10 cellular contexts compared by ENCODE assay signal in genomic region chr17:47717261-47717697, GRCh38. TPM values are rescaled to one million over a fixed set of nuclear protein-coding genes. Genes with fewer than 3 reads are reported as not detected.
A peak's percentile ranks its signal among the peaks of the same experiment; 100 is the strongest.
DNase-seq lines count a peak whose midpoint lies in the region; ATAC-seq, FAIRE-seq and TF ChIP-seq lines count a peak whose summit lies in the region.
"Had no signal": no experiment of that assay in that cellular context is flagged by ENCODE, and none has a peak within 500 bp of the region (broad histone marks: within the 10 kb centered on the region; RNA-seq: fewer than 3 reads in every experiment).

No MANE protein-coding gene starts in this region.

- FAIRE-seq in kidney (lab: Jason Lieb, UNC) = no peak

- CTCF ChIA-PET in MCF 10A (lab: Yijun Ruan, JAX) = no interaction called here

- no peak for DNase-seq in AG10803 (ENCODE audit: low read depth)
- peak; percentile 67 to 72 for DNase-seq in activated T-cell treated with anti-CD3 and anti-CD28 coated beads, Interleukin-2, amount 50 U/mL, for 48 hours
- no peak for DNase-seq in kidney
- DNase-seq in islet precursor cell = no peak
- no peak for DNase-seq in MCF 10A (ENCODE audit: unreplicated experiment)
- DNase-seq in NCI-H1694 (lab: John Stamatoyannopoulos, UW) = no peak
- DNase-seq: psoas muscle, trophoblast cell had no signal

- H3K27ac ChIP-seq in kidney (ENCODE audit: low read depth in 2 of 2, low read length in 2 of 2) = no peak overlapping the region
- H3K27ac ChIP-seq: psoas muscle had no signal

- no peak overlapping the region for H3K9ac ChIP-seq in kidney (ENCODE audit: low read length in 2 of 2)

- H3K9me3 Mint-ChIP-seq in MCF 10A (ENCODE audit: unreplicated experiment) = no peaks in the 10 kb centered on the region

- no peaks in the 10 kb centered on the region for H3K36me3 ChIP-seq in kidney (ENCODE audit: control insufficient read depth in 1 of 2, insufficient read depth in 2 of 2, low read length in 2 of 2)

- no peak overlapping the region for H3K4me3 Mint-ChIP-seq in MCF 10A (ENCODE audit: unreplicated experiment)

- peak; percentile 37 for ATAC-seq in GM21447 (IDR thresholded peaks at IDR 0.05; ENCODE audit: unreplicated experiment)
- no peak for ATAC-seq in HG02970 (IDR thresholded peaks at IDR 0.05; ENCODE audit: low FRiP score, unreplicated experiment)

- POLR2A ChIA-PET in MCF 10A (lab: Yijun Ruan, JAX) = no interaction called here

- no peak overlapping the region for H3K4me3 ChIP-seq in AG10803 (ENCODE audit: low read length)
- no peak overlapping the region for H3K4me3 ChIP-seq in kidney (ENCODE audit: low read length in 2 of 2)
- H3K4me3 ChIP-seq: psoas muscle had no signal

- H3K27me3 Mint-ChIP-seq in MCF 10A (ENCODE audit: insufficient read depth, unreplicated experiment) = peaks cover 98% of the 10 kb centered on the region

- peak; percentile 41 for TF ChIP-seq CTCF in AG10803 (conservative IDR thresholded peaks at IDR 0.05; ENCODE audit: low read length)
- peak; percentile 1 for TF ChIP-seq CTCF in kidney (IDR thresholded peaks at IDR 0.05; ENCODE audit: borderline replicate concordance, extremely low read depth, insufficient read depth)
- no peak for TF ChIP-seq CTCF in MCF 10A (IDR thresholded peaks at IDR 0.05; ENCODE audit: unreplicated experiment)

- no TSS peak for BruUV-seq in MCF 10A (replicated peaks; lab: Mats Ljungman, UMichigan)

- intact Hi-C loops in kidney (cut with DNase I) (no loop called here), MCF 10A (cut with micrococcal nuclease) (no loop called here)

- H3K4me1 Mint-ChIP-seq in MCF 10A (ENCODE audit: insufficient read depth, unreplicated experiment) = peaks cover 22% of the 10 kb centered on the region

- no peaks in the 10 kb centered on the region for H3K9me3 ChIP-seq in kidney (ENCODE audit: control insufficient read depth in 1 of 2, low read length in 2 of 2)
- H3K9me3 ChIP-seq: psoas muscle had no signal

- peaks cover 9 to 13% of the 10 kb centered on the region in 2 donors for H3K4me1 ChIP-seq in kidney (ENCODE audit: control insufficient read depth in 1 of 2, insufficient read depth in 1 of 2, low read depth in 1 of 2, low read length in 2 of 2)
- H3K4me1 ChIP-seq: psoas muscle had no signal

- H3K36me3 Mint-ChIP-seq in MCF 10A (ENCODE audit: insufficient read depth, unreplicated experiment) = no peaks in the 10 kb centered on the region

- H3K27ac Mint-ChIP-seq in MCF 10A (ENCODE audit: low read depth, unreplicated experiment) = no peak overlapping the region

RNA-seq across cellular contexts. Expression of gene TBX21, which starts 15.8 kb away (rescaled TPM):
- total RNA-seq in kidney (1.9 TPM), MCF 10A (2022) (not detected in 2 replicates)
- 0.24 TPM for polyA plus RNA-seq in kidney (ENCODE audit: insufficient read depth, low read depth, low replicate concordance)

RNA-seq across cellular contexts. Expression of gene TBKBP1, which starts 23.3 kb away (rescaled TPM):
- total RNA-seq in kidney (10.1 TPM), MCF 10A (2022) (0.40 and 1.5 TPM in 2 replicates)
- 11.2 TPM for polyA plus RNA-seq in kidney (ENCODE audit: insufficient read depth, low read depth, low replicate concordance)

Comparison
In these comparisons a context has a peak if more than half of its experiments do, and no peak if none do; other contexts are left out.
1. DNase-seq: peak in activated T-cell treated with anti-CD3 and anti-CD28 coated beads, Interleukin-2, amount 50 U/mL, for 48 hours (2 of 2); none in AG10803 (single experiment), kidney (single experiment), islet precursor cell (single experiment), MCF 10A (single experiment) and NCI-H1694 (single experiment).